1 cellular context compared by ENCODE assay signal in genomic region chr5:79509244-79509880, GRCh38.
TF ChIP-seq lines count a peak whose summit lies in the region.

No MANE protein-coding gene starts in this region.

TF ChIP-seq in GM12891, 5 proteins besides CTCF, POLR2A, EP300 and RAD21:
- TF ChIP-seq SPI1 (IDR thresholded peaks at IDR 0.05; ENCODE audit: low read depth, low read length) = no peak
- TF ChIP-seq PAX5 (IDR thresholded peaks at IDR 0.05; ENCODE audit: insufficient read depth, low read length, severe bottlenecking) = no peak
- TF ChIP-seq POLR2AphosphoS5 (IDR thresholded peaks at IDR 0.05; ENCODE audit: low read depth, low read length) = no peak
- no peak for TF ChIP-seq TAF1 (IDR thresholded peaks at IDR 0.05; ENCODE audit: low read depth, low read length)
- TF ChIP-seq POU2F2 (IDR thresholded peaks at IDR 0.05; ENCODE audit: low read depth, low read length) = no peak
